8 cellular contexts compared by ENCODE assay signal in the genomic region with DNA sequence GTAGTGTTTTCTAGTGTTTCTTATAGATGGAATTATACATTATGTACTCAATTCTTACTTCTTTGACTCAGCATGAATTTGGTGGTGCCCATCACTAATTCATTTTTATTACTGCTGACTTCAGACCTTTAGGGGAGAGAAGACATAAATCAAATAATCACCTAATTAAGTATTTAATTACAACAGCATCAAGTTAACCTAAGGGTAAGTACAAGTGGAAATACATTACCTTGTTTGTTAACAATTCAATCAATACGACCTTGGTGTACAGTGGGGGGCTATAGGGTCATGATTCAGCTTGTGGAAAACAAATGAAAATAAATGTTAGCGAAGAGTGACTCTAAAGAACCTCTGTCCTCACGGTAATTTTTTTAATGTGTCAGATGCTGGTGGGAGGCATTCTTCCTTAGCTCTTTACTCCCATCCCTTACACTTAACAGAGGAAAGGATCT. TPM values are rescaled to one million over a fixed set of nuclear protein-coding genes. Genes with fewer than 3 reads are reported as not detected.
DNase-seq lines count a peak whose midpoint lies in the region; ATAC-seq and TF ChIP-seq lines count a peak whose summit lies in the region.

No MANE protein-coding gene starts in this region.

- H3K9me3 ChIP-seq in iPS-15b (ENCODE audit: control insufficient read depth, insufficient read depth, low read length) = no peaks in the 10 kb centered on the region

- peak overlapping the region; percentile 73 for H3K4me3 ChIP-seq in iPS-15b (ENCODE audit: low read depth, low read length)

- POLR2A ChIA-PET in HEK293T (lab: Yijun Ruan, JAX) = interaction anchor here (0.6 to 1.5 kb wide), 14 partner anchors 9 to 1027 kb away, joined by 3 to 8 read pairs (median 4); a partner anchor contains a TSS

- peaks cover 1% of the 10 kb centered on the region for H3K27me3 Mint-ChIP-seq in activated T-helper 1 cell treated with anti-CD3 and anti-CD28 coated beads, Interleukin-12 subunit alpha, Interleukin-12 subunit beta, Interleukin-2, Interleukin-4 antibody, amounts not matched to agents 30 ng/mL and 10 ng/mL and 1 ng/mL, durations not matched to agents 14 hours and 24 hours and 36 hours (ENCODE audit: insufficient read depth)

- no peaks in the 10 kb centered on the region for H3K27me3 ChIP-seq in iPS-15b (ENCODE audit: control insufficient read depth, insufficient read depth, low read length)

- H3K4me3 Mint-ChIP-seq in activated T-helper 1 cell treated with anti-CD3 and anti-CD28 coated beads, Interleukin-12 subunit alpha, Interleukin-12 subunit beta, Interleukin-2, Interleukin-4 antibody, amounts not matched to agents 30 ng/mL and 10 ng/mL and 1 ng/mL, durations not matched to agents 14 hours and 24 hours and 36 hours = peak overlapping the region; percentile 75
- H3K4me3 Mint-ChIP-seq in stimulated activated effector memory CD8-positive, alpha-beta T cell treated with anti-CD3 and anti-CD28 coated beads, Interleukin-12 subunit alpha, Interleukin-12 subunit beta, amount 100 ng/mL, for 72 hours = peak overlapping the region; percentile 81

- peak overlapping the region; percentile 56 for H3K27ac Mint-ChIP-seq in activated T-helper 1 cell treated with anti-CD3 and anti-CD28 coated beads, Interleukin-12 subunit alpha, Interleukin-12 subunit beta, Interleukin-2, Interleukin-4 antibody, amounts not matched to agents 30 ng/mL and 10 ng/mL and 1 ng/mL, durations not matched to agents 14 hours and 24 hours and 36 hours
- H3K27ac Mint-ChIP-seq in stimulated activated effector memory CD8-positive, alpha-beta T cell treated with anti-CD3 and anti-CD28 coated beads, Interleukin-12 subunit alpha, Interleukin-12 subunit beta, amount 100 ng/mL, for 72 hours = peak overlapping the region; percentile 91

- ATAC-seq in stimulated activated effector memory CD8-positive, alpha-beta T cell treated with anti-CD3 and anti-CD28 coated beads, Interleukin-12 subunit alpha, Interleukin-12 subunit beta, amount 100 ng/mL, for 72 hours = no peak
- no peak for ATAC-seq in HG03439 (IDR thresholded peaks at IDR 0.05; ENCODE audit: unreplicated experiment)

- CTCF ChIA-PET in HEK293T (lab: Yijun Ruan, JAX) = interaction anchor here (0.6 to 1.5 kb wide), 3 partner anchors 62 to 251 kb away, joined by 3 to 4 read pairs (median 3); no protein-coding TSS in a partner anchor

- peaks cover 2% of the 10 kb centered on the region for H3K36me3 Mint-ChIP-seq in activated T-helper 1 cell treated with anti-CD3 and anti-CD28 coated beads, Interleukin-12 subunit alpha, Interleukin-12 subunit beta, Interleukin-2, Interleukin-4 antibody, amounts not matched to agents 30 ng/mL and 10 ng/mL and 1 ng/mL, durations not matched to agents 14 hours and 24 hours and 36 hours (ENCODE audit: low read depth)
- peaks cover 34% of the 10 kb centered on the region for H3K36me3 Mint-ChIP-seq in stimulated activated effector memory CD8-positive, alpha-beta T cell treated with anti-CD3 and anti-CD28 coated beads, Interleukin-12 subunit alpha, Interleukin-12 subunit beta, amount 100 ng/mL, for 72 hours

- H3K9ac ChIP-seq in iPS-15b (ENCODE audit: low read depth, low read length) = peak overlapping the region; percentile 0

- DNase-seq in HEK293T (ENCODE audit: extremely low spot score) (no peak), globus pallidus (ENCODE audit: low spot score) (no peak), NCI-H2081 (lab: John Stamatoyannopoulos, UW) (no peak), Kasumi-1 (lab: John Stamatoyannopoulos, UW) (no peak)
- DNase-seq in activated T-helper 1 cell treated with anti-CD3 and anti-CD28 coated beads, Interleukin-12 subunit alpha, Interleukin-12 subunit beta, Interleukin-2, Interleukin-4 antibody, amounts not matched to agents 30 ng/mL and 10 ng/mL and 1 ng/mL, durations not matched to agents 14 hours and 24 hours and 36 hours (ENCODE audit: low spot score) = no peak
- no peak for DNase-seq in stimulated activated effector memory CD8-positive, alpha-beta T cell treated with anti-CD3 and anti-CD28 coated beads, Interleukin-12 subunit alpha, Interleukin-12 subunit beta, amount 100 ng/mL, for 72 hours (ENCODE audit: low spot score in 2 of 2)

- intact Hi-C loops in activated T-helper 1 cell treated with anti-CD3 and anti-CD28 coated beads, Interleukin-12 subunit alpha, Interleukin-12 subunit beta, Interleukin-2, Interleukin-4 antibody, amounts not matched to agents 30 ng/mL and 10 ng/mL and 1 ng/mL, durations not matched to agents 14 hours and 24 hours and 36 hours (cut with micrococcal nuclease) = loop anchor here (5.0 to 10.0 kb wide), 4 partner anchors 592 to 1309 kb away; a partner anchor contains a TSS

- peaks cover 5% of the 10 kb centered on the region for H3K4me1 ChIP-seq in iPS-15b (ENCODE audit: control insufficient read depth, insufficient read depth, low read length)

- no peaks in the 10 kb centered on the region for H3K36me3 ChIP-seq in iPS-15b (ENCODE audit: control insufficient read depth, insufficient read depth, low read length)

- no peaks in the 10 kb centered on the region for H3K9me3 Mint-ChIP-seq in activated T-helper 1 cell treated with anti-CD3 and anti-CD28 coated beads, Interleukin-12 subunit alpha, Interleukin-12 subunit beta, Interleukin-2, Interleukin-4 antibody, amounts not matched to agents 30 ng/mL and 10 ng/mL and 1 ng/mL, durations not matched to agents 14 hours and 24 hours and 36 hours
- no peaks in the 10 kb centered on the region for H3K9me3 Mint-ChIP-seq in stimulated activated effector memory CD8-positive, alpha-beta T cell treated with anti-CD3 and anti-CD28 coated beads, Interleukin-12 subunit alpha, Interleukin-12 subunit beta, amount 100 ng/mL, for 72 hours

- peaks cover 27% of the 10 kb centered on the region for H3K4me1 Mint-ChIP-seq in activated T-helper 1 cell treated with anti-CD3 and anti-CD28 coated beads, Interleukin-12 subunit alpha, Interleukin-12 subunit beta, Interleukin-2, Interleukin-4 antibody, amounts not matched to agents 30 ng/mL and 10 ng/mL and 1 ng/mL, durations not matched to agents 14 hours and 24 hours and 36 hours (ENCODE audit: low read depth)
- peaks cover 24% of the 10 kb centered on the region for H3K4me1 Mint-ChIP-seq in stimulated activated effector memory CD8-positive, alpha-beta T cell treated with anti-CD3 and anti-CD28 coated beads, Interleukin-12 subunit alpha, Interleukin-12 subunit beta, amount 100 ng/mL, for 72 hours

TF ChIP-seq in HEK293T, 16 proteins besides CTCF, POLR2A, EP300 and RAD21:
- TF ChIP-seq TARDBP (IDR thresholded peaks at IDR 0.05) (no peak), ELF4 (IDR thresholded peaks at IDR 0.05) (no peak), BHLHE40 (IDR thresholded peaks at IDR 0.05; ENCODE audit: borderline replicate concordance) (no peak), FOXK2 (IDR thresholded peaks at IDR 0.05) (no peak), NFRKB (IDR thresholded peaks at IDR 0.05) (no peak)
- TF ChIP-seq, protein P1, sequence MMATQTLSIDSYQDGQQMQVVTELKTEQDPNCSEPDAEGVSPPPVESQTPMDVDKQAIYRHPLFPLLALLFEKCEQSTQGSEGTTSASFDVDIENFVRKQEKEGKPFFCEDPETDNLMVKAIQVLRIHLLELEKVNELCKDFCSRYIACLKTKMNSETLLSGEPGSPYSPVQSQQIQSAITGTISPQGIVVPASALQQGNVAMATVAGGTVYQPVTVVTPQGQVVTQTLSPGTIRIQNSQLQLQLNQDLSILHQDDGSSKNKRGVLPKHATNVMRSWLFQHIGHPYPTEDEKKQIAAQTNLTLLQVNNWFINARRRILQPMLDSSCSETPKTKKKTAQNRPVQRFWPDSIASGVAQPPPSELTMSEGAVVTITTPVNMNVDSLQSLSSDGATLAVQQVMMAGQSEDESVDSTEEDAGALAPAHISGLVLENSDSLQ (IDR thresholded peaks at IDR 0.05) = peak; percentile 57
TF ChIP-seq in HEK293T: peak in this region for 1.

RNA-seq across cellular contexts. Expression of a gene that starts 0.5 kb away (rescaled TPM):
- total RNA-seq in activated T-helper 1 cell treated with anti-CD3 and anti-CD28 coated beads, Interleukin-12 subunit alpha, Interleukin-12 subunit beta, Interleukin-2, Interleukin-4 antibody, amounts not matched to agents 30 ng/mL and 10 ng/mL and 1 ng/mL, durations not matched to agents 14 hours and 24 hours and 36 hours = 26.0 and 28.6 TPM in 2 replicates
